ENCODE assay signal across 16 cellular contexts in genomic region chr13:39766464-39767167, GRCh38.
DNase-seq lines count a peak whose midpoint lies in the region; FAIRE-seq lines count a peak whose summit lies in the region.
"Had no signal": no experiment of that assay in that cellular context is flagged by ENCODE, and none has a peak within 500 bp of the region (broad histone marks: within the 10 kb centered on the region; RNA-seq: fewer than 3 reads in every experiment).

No MANE protein-coding gene starts in this region.

- H2BK120ac ChIP-seq in trophoblast cell (ENCODE audit: insufficient read depth, low read length, poor library complexity) = no peak overlapping the region

- peaks cover 2% of the 10 kb centered on the region for H3K9me3 ChIP-seq in trophoblast cell (ENCODE audit: insufficient read depth, low read depth, low read length)
- H3K9me3 ChIP-seq in HAP-1 = no peaks in the 10 kb centered on the region; the same call in 1 of the 2 replicates

- H4K8ac ChIP-seq in trophoblast cell (ENCODE audit: low read depth, low read length) = no peak overlapping the region

- no peak overlapping the region for H3K4ac ChIP-seq in trophoblast cell (ENCODE audit: low read depth, low read length)

- H3K36me3 ChIP-seq in trophoblast cell (ENCODE audit: control insufficient read depth in 1 of 2, insufficient read depth in 2 of 2, low read length in 2 of 2) (peaks cover 0 to 2% of the 10 kb centered on the region in 2 experiments), HAP-1 (replicated peaks) (no peaks in the 10 kb centered on the region)

- H3K27me3 ChIP-seq in trophoblast cell (ENCODE audit: insufficient read depth, low read length) (no peaks in the 10 kb centered on the region), HAP-1 (ENCODE audit: low read depth) (no peaks in the 10 kb centered on the region)
- H3K27me3 ChIP-seq: hepatocyte, spleen had no signal

- peaks cover 2% of the 10 kb centered on the region for H3K79me1 ChIP-seq in trophoblast cell (ENCODE audit: low read length)

- no peaks in the 10 kb centered on the region for H3K79me2 ChIP-seq in trophoblast cell (ENCODE audit: control insufficient read depth, insufficient read depth, low read length, poor library complexity)
- H3K79me2 ChIP-seq: hepatocyte had no signal

- no peak overlapping the region for H2BK5ac ChIP-seq in trophoblast cell (ENCODE audit: low read depth, low read length, poor library complexity)

- no peak overlapping the region for H4K91ac ChIP-seq in trophoblast cell (ENCODE audit: low read depth, low read length)

- no peak overlapping the region for H3K4me2 ChIP-seq in trophoblast cell (ENCODE audit: low read length)
- H3K4me2 ChIP-seq: hepatocyte had no signal

- no peak overlapping the region for H3K14ac ChIP-seq in trophoblast cell (ENCODE audit: low read length)

- H3K9ac ChIP-seq in trophoblast cell (ENCODE audit: low read length) = no peak overlapping the region

- H4K12ac ChIP-seq in trophoblast cell (ENCODE audit: low read depth, low read length) = no peak overlapping the region

- no peak overlapping the region for H2AFZ ChIP-seq in trophoblast cell (ENCODE audit: insufficient read depth, low read length, poor library complexity)
- H2AFZ ChIP-seq: hepatocyte had no signal

- FAIRE-seq in endometrium (lab: Jason Lieb, UNC) = peak; percentile 87
- no peak for FAIRE-seq in frontal cortex (lab: Jason Lieb, UNC)
- FAIRE-seq: HepG2 had no signal

- no peak overlapping the region for H3K23ac ChIP-seq in trophoblast cell (ENCODE audit: low read length)

- H3K4me3 ChIP-seq in trophoblast cell (ENCODE audit: low read depth, low read length) = no peak overlapping the region
- no peak overlapping the region for H3K4me3 ChIP-seq in HAP-1
- H3K4me3 ChIP-seq: hepatocyte, spleen had no signal

- in situ Hi-C loops in HAP-1 (cut with MboI; ENCODE audit: low sequenced_read_pairs) = no loop called here

- H3K27ac ChIP-seq in trophoblast cell (ENCODE audit: low read depth, low read length) = no peak overlapping the region
- H3K27ac ChIP-seq: hepatocyte, spleen had no signal

- WGBS in trophoblast cell (ENCODE audit: extremely low coverage, insufficient coverage, insufficient read length) = no CpG with 5 or more reads among the region's 2 CpGs

- no peak overlapping the region for H2AK5ac ChIP-seq in trophoblast cell (ENCODE audit: low read length)

- H3K18ac ChIP-seq in trophoblast cell (ENCODE audit: low read length) = no peak overlapping the region

- peaks cover 0 to 6% of the 10 kb centered on the region in 2 experiments for H3K4me1 ChIP-seq in trophoblast cell (ENCODE audit: control insufficient read depth in 1 of 2, insufficient read depth in 2 of 2, low read length in 2 of 2)
- H3K4me1 ChIP-seq in HAP-1 = peaks cover 3% of the 10 kb centered on the region; the same call in 1 of the 2 replicates

- peak overlapping the region; percentile 2 for H2BK12ac ChIP-seq in trophoblast cell (ENCODE audit: low read length)

- DNase-seq in DMS 273 (lab: John Stamatoyannopoulos, UW; ENCODE audit: unreplicated experiment) (peak; percentile 87), NCI-H446 treated with DMSO at 0.1 percent for 48 hours (lab: John Stamatoyannopoulos, UW) (peak; percentile 98), trophoblast cell (no peak), HAP-1 (ENCODE audit: low spot score in 2 of 2) (no peak), frontal cortex (ENCODE audit: low spot score in 2 of 2) (no peak), mucosa of gallbladder (ENCODE audit: low spot score) (no peak)
- DNase-seq: activated CD4-positive, alpha-beta T cell treated with anti-CD3 and anti-CD28 coated beads, Interleukin-2, amount 50 U/mL, for 4 hours; amniotic stem cell; CD4-positive, alpha-beta memory T cell; DMS53; effector memory CD8-positive, alpha-beta T cell; NCI-H1417 treated with DMSO at 0.1 percent for 48 hours; spleen had no signal

Comparison
In these comparisons a context has a peak if more than half of its experiments do, and no peak if none do; other contexts are left out.
1. DNase-seq: peak in DMS 273 (single experiment) and NCI-H446 treated with DMSO at 0.1 percent for 48 hours (single experiment); none in trophoblast cell (0 of 2), HAP-1 (0 of 2), frontal cortex (0 of 2) and mucosa of gallbladder (single experiment).